Comparison of ENCODE assay signal across 20 cellular contexts in genomic region chr14:97027256-97027999, GRCh38.
DNase-seq lines count a peak whose midpoint lies in the region; ATAC-seq and TF ChIP-seq lines count a peak whose summit lies in the region.
"Had no signal": no experiment of that assay in that cellular context is flagged by ENCODE, and none has a peak within 500 bp of the region (broad histone marks: within the 10 kb centered on the region; RNA-seq: fewer than 3 reads in every experiment).

No MANE protein-coding gene starts in this region.

- no peak for TF ChIP-seq CTCF in GM23338 (conservative IDR thresholded peaks at IDR 0.05; ENCODE audit: low read depth in 2 of 2)
- TF ChIP-seq CTCF in BE2C (IDR thresholded peaks at IDR 0.05; ENCODE audit: low read depth, low read length) = no peak

- ATAC-seq in GM23338 = peak; percentile 24
- ATAC-seq: A549; CD8-positive, alpha-beta T cell had no signal

- peaks cover 8% of the 10 kb centered on the region; the same call in 2 of the 3 replicates for H3K9me3 Mint-ChIP-seq in GM23338

- DNase-seq in GM23338 (ENCODE audit: low spot score) (peak; percentile 48), NT2/D1 (ENCODE audit: low read depth, low spot score) (peak; percentile 13), iPS-NIHi11 (ENCODE audit: low spot score) (peak; percentile 28), BE2C (no peak), T-helper 1 cell (no peak)
- no peak for DNase-seq in stimulated activated CD4-positive, alpha-beta T cell treated with anti-CD3 and anti-CD28 coated beads, Interleukin-4, amount 100 ng/mL, for 24 hours
- DNase-seq: C1 segment of cervical spinal cord; Calu3; CD8-positive, alpha-beta T cell; DMS153; KBM-7; NCI-H1092 treated with DMSO at 0.1 percent for 48 hours; NCI-H1436 treated with DMSO at 0.1 percent for 48 hours; NCI-H1930; NCI-H2227 treated with DMSO at 0.1 percent for 48 hours; NCI-H510A; NCI-H82 had no signal

- no peaks in the 10 kb centered on the region for H3F3A ChIP-seq in GM23338 (replicated peaks; ENCODE audit: low read depth)

- peak overlapping the region; percentile 91; the same call in 1 of the 2 replicates for H3K27ac ChIP-seq in GM23338 (ENCODE audit: low read depth)
- H3K27ac ChIP-seq: A549, SJSA1 had no signal

- H3K36me3 Mint-ChIP-seq in GM23338 (ENCODE audit: low read depth) = peaks cover 6% of the 10 kb centered on the region
- H3K36me3 Mint-ChIP-seq: CD8-positive, alpha-beta T cell had no signal

- H3K36me3 ChIP-seq in GM23338 (ENCODE audit: insufficient read depth) = 0 out of 2 replicates have a peak, but pooled peaks cover 4% of the 10 kb centered on the region
- no peaks in the 10 kb centered on the region for H3K36me3 ChIP-seq in NT2/D1 (ENCODE audit: insufficient read depth, insufficient read length, low read length)
- no peaks in the 10 kb centered on the region for H3K36me3 ChIP-seq in neuron (ENCODE audit: insufficient read depth, low read length)
- no peaks in the 10 kb centered on the region for H3K36me3 ChIP-seq in BE2C
- H3K36me3 ChIP-seq: SJSA1 had no signal

- H3K4me1 ChIP-seq in GM23338 (ENCODE audit: insufficient read depth) = peaks cover 55% of the 10 kb centered on the region
- H3K4me1 ChIP-seq in NT2/D1 (ENCODE audit: insufficient read depth, insufficient read length) = peaks cover 7% of the 10 kb centered on the region
- peaks cover 56% of the 10 kb centered on the region for H3K4me1 ChIP-seq in neuron (ENCODE audit: insufficient read depth, low read length)
- no peaks in the 10 kb centered on the region for H3K4me1 ChIP-seq in BE2C
- H3K4me1 ChIP-seq: A549, SJSA1 had no signal

- peak overlapping the region; percentile 21; the same call in 1 of the 2 replicates for H3K4me3 ChIP-seq in GM23338
- no peak overlapping the region for H3K4me3 ChIP-seq in NT2/D1 (ENCODE audit: insufficient read length, low read depth)
- no peak overlapping the region for H3K4me3 ChIP-seq in neuron (ENCODE audit: low read length)
- H3K4me3 ChIP-seq in BE2C (ENCODE audit: low read depth, low read length) = no peak overlapping the region
- H3K4me3 ChIP-seq: A549, SJSA1 had no signal

- no peak overlapping the region for H3K9ac ChIP-seq in NT2/D1 (ENCODE audit: insufficient read length, low read depth)

- H3K27me3 Mint-ChIP-seq in GM23338 (ENCODE audit: insufficient read depth, low read depth, poor library complexity) = peaks cover 19% of the 10 kb centered on the region

- peaks cover 4% of the 10 kb centered on the region; the same call in 1 of the 2 replicates for H3K9me2 ChIP-seq in GM23338 (ENCODE audit: insufficient read depth)

- H2AFZ ChIP-seq in GM23338 (0 out of 2 replicates have a peak overlapping the region, but pooled peaks have one; percentile 24), neuron (ENCODE audit: low read depth, low read length) (peak overlapping the region; percentile 20)

- H3K4me3 Mint-ChIP-seq in GM23338 = no peak overlapping the region
- H3K4me3 Mint-ChIP-seq: CD8-positive, alpha-beta T cell had no signal

- H3K4me1 Mint-ChIP-seq in GM23338 = peaks cover 62% of the 10 kb centered on the region

- no peaks in the 10 kb centered on the region for H3K79me2 ChIP-seq in GM23338 (replicated peaks; ENCODE audit: insufficient read depth)

- H3K9me3 ChIP-seq in NT2/D1 (ENCODE audit: insufficient read depth, low read length) (no peaks in the 10 kb centered on the region), neuron (ENCODE audit: low read length) (no peaks in the 10 kb centered on the region), BE2C (no peaks in the 10 kb centered on the region; the same call in 1 of the 2 replicates)
- H3K9me3 ChIP-seq: A549, SJSA1 had no signal

- H3K27me3 ChIP-seq in GM23338 (ENCODE audit: insufficient read depth) (peaks cover 15% of the 10 kb centered on the region), NT2/D1 (ENCODE audit: insufficient read depth, insufficient read length) (peaks cover 11% of the 10 kb centered on the region), neuron (ENCODE audit: insufficient read depth, low read length) (no peaks in the 10 kb centered on the region), BE2C (0 out of 2 replicates have a peak, but pooled peaks cover 5% of the 10 kb centered on the region)
- H3K27me3 ChIP-seq: SJSA1 had no signal

- H3K27ac Mint-ChIP-seq in GM23338 = peak overlapping the region; percentile 31; the same call in 1 of the 2 replicates
- H3K27ac Mint-ChIP-seq: CD8-positive, alpha-beta T cell had no signal

- H3K4me2 ChIP-seq in GM23338 = peak overlapping the region; percentile 59
- H3K4me2 ChIP-seq: A549 had no signal

- H4K20me1 ChIP-seq in GM23338 (replicated peaks; ENCODE audit: insufficient read depth) = no peaks in the 10 kb centered on the region

TF ChIP-seq in GM23338, 12 proteins besides CTCF, POLR2A, EP300 and RAD21 (continues in another document):
- TF ChIP-seq EZH2 (IDR thresholded peaks at IDR 0.05; ENCODE audit: low read depth, unreplicated experiment) (no peak), ZNF462 (CRISPR knock-in tag; IDR thresholded peaks at IDR 0.05) (no peak)

Comparison
In these comparisons a context has a peak if more than half of its experiments do, and no peak if none do; other contexts are left out.
1. DNase-seq: peak in GM23338 (single experiment), NT2/D1 (single experiment) and iPS-NIHi11 (single experiment); none in BE2C (single experiment), stimulated activated CD4-positive, alpha-beta T cell treated with anti-CD3 and anti-CD28 coated beads, Interleukin-4, amount 100 ng/mL, for 24 hours (single experiment) and T-helper 1 cell (0 of 5).